Comparison of ENCODE assay signal across 12 cellular contexts in the genomic region with DNA sequence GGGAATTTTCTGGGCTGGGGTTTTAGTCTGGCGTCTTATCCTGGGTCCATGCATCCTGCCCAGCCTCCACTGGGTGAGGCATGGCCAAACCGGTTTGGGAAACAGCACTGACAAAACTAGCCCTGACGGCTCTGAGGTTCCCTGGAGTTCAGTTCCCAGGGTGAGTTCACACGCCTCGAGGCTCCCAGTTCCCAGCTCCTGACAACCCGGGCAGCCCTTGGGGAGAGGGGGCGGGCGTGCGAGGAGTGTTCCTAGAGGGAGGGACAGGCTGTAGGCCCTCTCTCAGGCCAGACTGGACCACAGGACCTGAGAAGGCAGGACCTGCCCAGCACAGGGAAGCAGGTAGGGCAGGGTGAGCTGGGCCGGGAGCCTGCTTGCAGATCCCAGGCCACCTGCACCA.
DNase-seq lines count a peak whose midpoint lies in the region; ATAC-seq, FAIRE-seq and TF ChIP-seq lines count a peak whose summit lies in the region.
"Had no signal": no experiment of that assay in that cellular context is flagged by ENCODE, and none has a peak within 500 bp of the region (broad histone marks: within the 10 kb centered on the region; RNA-seq: fewer than 3 reads in every experiment).

No MANE protein-coding gene starts in this region.

- no peak overlapping the region for H3K4me2 ChIP-seq in GM12878 (ENCODE audit: control insufficient read depth, insufficient read depth)

- H3K79me2 ChIP-seq in GM12878 (ENCODE audit: control insufficient read depth, insufficient read depth, low read length), result peaks cover 96% of the 10 kb centered on the region

- no peaks in the 10 kb centered on the region for H3K9me3 Mint-ChIP-seq in activated naive CD4-positive, alpha-beta T cell treated with anti-CD3 and anti-CD28 coated beads for 36 hours
- H3K9me3 Mint-ChIP-seq in activated CD4-positive, alpha-beta T cell treated with anti-CD3 and anti-CD28 coated beads for 36 hours (ENCODE audit: low read depth), result no peaks in the 10 kb centered on the region

- in situ Hi-C loops in GM12878 (cut with MboI), result no loop called here
- in situ Hi-C loops in gastrocnemius medialis (cut with MboI; ENCODE audit: low sequenced_read_pairs in 4 of 4), result no loop called here

- 69% methylated on average over 9 of the region's 10 CpGs for WGBS in GM12878 (ENCODE audit: insufficient coverage, insufficient replicate concordance, low lambda C conversion rate, missing lambda C conversion rate)

- TF ChIP-seq EP300 in GM12878 (IDR thresholded peaks at IDR 0.05; ENCODE audit: borderline replicate concordance in 1 of 2, control insufficient read depth in 1 of 2, low read depth in 2 of 2, low read length in 2 of 2), result no peak

- no TSS peak for BruUV-seq in GM12878 (replicated peaks; lab: Mats Ljungman, UMichigan)

- H3K36me3 Mint-ChIP-seq in activated naive CD4-positive, alpha-beta T cell treated with anti-CD3 and anti-CD28 coated beads for 36 hours (ENCODE audit: low read depth), result no peaks in the 10 kb centered on the region
- no peaks in the 10 kb centered on the region for H3K36me3 Mint-ChIP-seq in activated CD4-positive, alpha-beta T cell treated with anti-CD3 and anti-CD28 coated beads for 36 hours (ENCODE audit: low read depth)

- no peak overlapping the region for H3K27ac Mint-ChIP-seq in activated naive CD4-positive, alpha-beta T cell treated with anti-CD3 and anti-CD28 coated beads for 36 hours
- H3K27ac Mint-ChIP-seq in activated CD4-positive, alpha-beta T cell treated with anti-CD3 and anti-CD28 coated beads for 36 hours, result no peak overlapping the region

- intact Hi-C loops in GM12878 (cut with micrococcal nuclease; ENCODE audit: unreplicated experiment) (no loop called here), gastrocnemius medialis (cut with DNase I; ENCODE audit: low total_unique reads) (loop anchor here (5.0 kb wide), 1 partner anchor 132 kb away; no protein-coding TSS in a partner anchor)
- intact Hi-C loops in activated naive CD4-positive, alpha-beta T cell treated with anti-CD3 and anti-CD28 coated beads for 36 hours (cut with micrococcal nuclease), result loop anchor here (5.0 kb wide), 1 partner anchor 68 kb away; no protein-coding TSS in a partner anchor
- intact Hi-C loops in activated CD4-positive, alpha-beta T cell treated with anti-CD3 and anti-CD28 coated beads for 36 hours (cut with DNase I, micrococcal nuclease), result no loop called here

- SMC1A ChIA-PET in GM12878 (lab: Charles Lee; ENCODE audit: uncharacterized antibody, unreplicated experiment), result interaction anchor here (1.3 to 12.1 kb wide), 4 partner anchors 17 to 36 kb away, joined by 3 to 114 read pairs (median 10); no protein-coding TSS in a partner anchor

- H3K27me3 ChIP-seq in GM12878 (replicated peaks in 1 of 2; ENCODE audit: control insufficient read depth in 2 of 2, insufficient read depth in 2 of 2, low read length in 1 of 2) (no peaks in the 10 kb centered on the region), gastrocnemius medialis (no peaks in the 10 kb centered on the region)

- H3K27ac ChIP-seq in GM12878 (ENCODE audit: control insufficient read depth, insufficient read depth) (peak overlapping the region; percentile 20; the same call in 1 of the 2 replicates), gastrocnemius medialis (peak overlapping the region; percentile 41 to 73 (median 62))

- TF ChIP-seq POLR2A in GM12878 (IDR thresholded peaks at IDR 0.05; ENCODE audit: low read depth, low read length) (0 out of 2 replicates have a peak, but pooled peaks have one; percentile 9), gastrocnemius medialis (IDR thresholded peaks at IDR 0.05) (no peak)

- CTCF ChIA-PET in GM12878 (lab: Yijun Ruan, JAX), result interaction anchor here (1.0 to 5.6 kb wide), 2 partner anchors 17 to 36 kb away, joined by 3 to 42 read pairs; no protein-coding TSS in a partner anchor
- CTCF ChIA-PET in activated naive CD4-positive, alpha-beta T cell treated with anti-CD3 and anti-CD28 coated beads for 36 hours (lab: Charles Lee), result interaction anchor here (0.9 kb wide), 1 partner anchor 50 kb away, joined by 3 read pairs; no protein-coding TSS in a partner anchor
- CTCF ChIA-PET in activated CD4-positive, alpha-beta T cell treated with anti-CD3 and anti-CD28 coated beads for 36 hours (lab: Charles Lee), result interaction anchor here (0.6 to 0.9 kb wide), 2 partner anchors 21 to 221 kb away, joined by 3 read pairs; no protein-coding TSS in a partner anchor

- peaks cover 10% of the 10 kb centered on the region for H3K4me1 Mint-ChIP-seq in activated naive CD4-positive, alpha-beta T cell treated with anti-CD3 and anti-CD28 coated beads for 36 hours (ENCODE audit: low read depth)
- peaks cover 21% of the 10 kb centered on the region for H3K4me1 Mint-ChIP-seq in activated CD4-positive, alpha-beta T cell treated with anti-CD3 and anti-CD28 coated beads for 36 hours

- no peak for ATAC-seq in GM12878
- no peak for ATAC-seq in gastrocnemius medialis
- no peak for ATAC-seq in activated CD4-positive, alpha-beta T cell treated with anti-CD3 and anti-CD28 coated beads for 36 hours
- ATAC-seq: stimulated activated naive CD8-positive, alpha-beta T cell treated with anti-CD3 and anti-CD28 coated beads, Interleukin-15, Interleukin-2, amounts not matched to agents 100 U/mL and 50 U/mL, for 24 hours had no signal

- H4K20me1 ChIP-seq in GM12878 (ENCODE audit: control insufficient read depth, insufficient read depth), result peaks cover 10% of the 10 kb centered on the region; the same call in 1 of the 2 replicates

- DNase-seq in EL (peak; percentile 41), GM12878 (ENCODE audit: low read depth, low spot score) (no peak), iPS-NIHi11 (ENCODE audit: low spot score) (peak; percentile 83), gastrocnemius medialis (no peak), hypothalamus (lab: John Stamatoyannopoulos, UW) (no peak)
- no peak for DNase-seq in activated naive CD4-positive, alpha-beta T cell treated with anti-CD3 and anti-CD28 coated beads for 36 hours
- DNase-seq in effector CD8-positive, alpha-beta T cell (lab: John Stamatoyannopoulos, UW), result no peak
- no peak for DNase-seq in activated CD4-positive, alpha-beta T cell treated with anti-CD3 and anti-CD28 coated beads for 36 hours
- DNase-seq: MV-4-11; stimulated activated naive CD8-positive, alpha-beta T cell treated with anti-CD3 and anti-CD28 coated beads, Interleukin-15, Interleukin-2, amounts not matched to agents 100 U/mL and 50 U/mL, for 24 hours had no signal

- no peaks in the 10 kb centered on the region for H3K27me3 Mint-ChIP-seq in activated naive CD4-positive, alpha-beta T cell treated with anti-CD3 and anti-CD28 coated beads for 36 hours (ENCODE audit: low read depth)
- H3K27me3 Mint-ChIP-seq in activated CD4-positive, alpha-beta T cell treated with anti-CD3 and anti-CD28 coated beads for 36 hours, result no peaks in the 10 kb centered on the region

- TF ChIP-seq CTCF in GM12878 (IDR thresholded peaks at IDR 0.05 in 2 of 3, conservative IDR thresholded peaks at IDR 0.05 in 1 of 3; ENCODE audit: control insufficient read depth in 2 of 3, extremely low read depth in 1 of 3, insufficient read depth in 1 of 3, low read depth in 3 of 3, low read length in 3 of 3) (no peak), gastrocnemius medialis (IDR thresholded peaks at IDR 0.05 in 4 of 5, conservative IDR thresholded peaks at IDR 0.05 in 1 of 5) (no peak)

- no peak overlapping the region for H3K4me3 ChIP-seq in GM12878
- H3K4me3 ChIP-seq in gastrocnemius medialis, result no peak overlapping the region

- H3K4me3 Mint-ChIP-seq in activated naive CD4-positive, alpha-beta T cell treated with anti-CD3 and anti-CD28 coated beads for 36 hours, result no peak overlapping the region
- no peak overlapping the region for H3K4me3 Mint-ChIP-seq in activated CD4-positive, alpha-beta T cell treated with anti-CD3 and anti-CD28 coated beads for 36 hours

- POLR2A ChIA-PET in GM12878 (lab: Charles Lee), result interaction anchor here (0.7 to 1.0 kb wide), 3 partner anchors 47 to 103 kb away, joined by 3 to 4 read pairs (median 3); no protein-coding TSS in a partner anchor
- POLR2A ChIA-PET in activated CD4-positive, alpha-beta T cell treated with anti-CD3 and anti-CD28 coated beads for 36 hours (lab: Charles Lee), result no interaction called here

- peaks cover 71% of the 10 kb centered on the region for H3K4me1 ChIP-seq in GM12878 (ENCODE audit: control insufficient read depth, insufficient read depth, low read length)
- peaks cover 47 to 48% of the 10 kb centered on the region in 2 donors for H3K4me1 ChIP-seq in gastrocnemius medialis

- H3K9me3 ChIP-seq in GM12878 (replicated peaks; ENCODE audit: control insufficient read depth, insufficient read depth, low read length), result no peaks in the 10 kb centered on the region
- no peaks in the 10 kb centered on the region for H3K9me3 ChIP-seq in gastrocnemius medialis

- no peak overlapping the region for H3K9ac ChIP-seq in GM12878 (ENCODE audit: control insufficient read depth, insufficient read depth, low read length)

- FAIRE-seq in GM12878 (lab: Jason Lieb, UNC), result no peak
- FAIRE-seq: colon, islet of Langerhans had no signal

- no peak overlapping the region for H2AFZ ChIP-seq in GM12878 (ENCODE audit: control insufficient read depth, low read depth, low read length)

- RAD21 ChIA-PET in GM12878 (lab: Charles Lee; ENCODE audit: unreplicated experiment), result interaction anchor here (1.0 to 4.5 kb wide), 3 partner anchors 12 to 20 kb away, joined by 3 to 48 read pairs (median 8); no protein-coding TSS in a partner anchor

- H3K36me3 ChIP-seq in GM12878 (ENCODE audit: control insufficient read depth in 2 of 2, insufficient read depth in 2 of 2, low read length in 1 of 2), result peaks cover 11 to 30% of the 10 kb centered on the region in 2 experiments
- no peaks in the 10 kb centered on the region for H3K36me3 ChIP-seq in gastrocnemius medialis

- TF ChIP-seq RAD21 in GM12878 (IDR thresholded peaks at IDR 0.05; ENCODE audit: insufficient read depth, low read depth, low read length), result no peak

Comparison
In these comparisons a context has a peak if more than half of its experiments do, and no peak if none do; other contexts are left out.
1. DNase-seq: peak in EL (single experiment) and iPS-NIHi11 (single experiment); none in GM12878 (single experiment), gastrocnemius medialis (0 of 2), hypothalamus (0 of 51), activated naive CD4-positive, alpha-beta T cell treated with anti-CD3 and anti-CD28 coated beads for 36 hours (single experiment), effector CD8-positive, alpha-beta T cell (single experiment) and activated CD4-positive, alpha-beta T cell treated with anti-CD3 and anti-CD28 coated beads for 36 hours (single experiment).
2. intact Hi-C loops: an anchor here in gastrocnemius medialis (5.0 kb wide) and activated naive CD4-positive, alpha-beta T cell treated with anti-CD3 and anti-CD28 coated beads for 36 hours (5.0 kb wide); none called in GM12878 and activated CD4-positive, alpha-beta T cell treated with anti-CD3 and anti-CD28 coated beads for 36 hours.